8 cellular contexts compared by ENCODE assay signal in genomic region chr10:86367339-86367951, GRCh38. TPM values are rescaled to one million over a fixed set of nuclear protein-coding genes. Genes with fewer than 3 reads are reported as not detected.
DNase-seq lines count a peak whose midpoint lies in the region; ATAC-seq and TF ChIP-seq lines count a peak whose summit lies in the region.

No MANE protein-coding gene starts in this region.

- no peak overlapping the region for H2BK120ac ChIP-seq in mesendoderm (ENCODE audit: low read depth, low read length)

- TF ChIP-seq CTCF in breast epithelium (IDR thresholded peaks at IDR 0.05) (no peak), MCF 10A (IDR thresholded peaks at IDR 0.05; ENCODE audit: unreplicated experiment) (no peak)

- no peak overlapping the region for H2BK5ac ChIP-seq in mesendoderm (ENCODE audit: low read length)

- H3K27me3 Mint-ChIP-seq in MCF 10A (ENCODE audit: insufficient read depth, unreplicated experiment) = peaks cover 47% of the 10 kb centered on the region

- no peak overlapping the region for H3K27ac Mint-ChIP-seq in MCF 10A (ENCODE audit: low read depth, unreplicated experiment)

- H3K23ac ChIP-seq in mesendoderm (ENCODE audit: low read length) = peak overlapping the region; percentile 24

- WGBS in mesendoderm (ENCODE audit: extremely low coverage, insufficient coverage, low lambda C conversion rate) = no CpG with 5 or more reads among the region's 44 CpGs

- no peak overlapping the region for H3K18ac ChIP-seq in mesendoderm (ENCODE audit: low read length)

- H3K79me1 ChIP-seq in mesendoderm (ENCODE audit: low read length) = no peaks in the 10 kb centered on the region

- no peak overlapping the region for H3K56ac ChIP-seq in mesendoderm (ENCODE audit: low read length)

- CTCF ChIA-PET in MCF 10A (lab: Yijun Ruan, JAX) = interaction anchor here (0.9 kb wide), 1 partner anchor 11 kb away, joined by 3 read pairs; no protein-coding TSS in a partner anchor

- H3K9me3 ChIP-seq in breast epithelium = no peaks in the 10 kb centered on the region

- no peak overlapping the region for H2BK15ac ChIP-seq in mesendoderm (replicated peaks; ENCODE audit: low read depth)

- H3K79me2 ChIP-seq in mesendoderm (ENCODE audit: control insufficient read depth, insufficient read depth, low read length) = no peaks in the 10 kb centered on the region

- H3K36me3 ChIP-seq in breast epithelium = no peaks in the 10 kb centered on the region
- H3K36me3 ChIP-seq in mesendoderm (ENCODE audit: control insufficient read depth, insufficient read depth, low read length) = no peaks in the 10 kb centered on the region

- no peaks in the 10 kb centered on the region for H3K9me3 Mint-ChIP-seq in MCF 10A (ENCODE audit: unreplicated experiment)

- no TSS peak for BruUV-seq in MCF 10A (replicated peaks; lab: Mats Ljungman, UMichigan)

- H3K27me3 ChIP-seq in breast epithelium (peaks cover 0 to 48% of the 10 kb centered on the region in 2 donors), mesendoderm (ENCODE audit: insufficient read depth, low read length, poor library complexity) (peaks cover 49% of the 10 kb centered on the region)

- H3K4me1 ChIP-seq in breast epithelium (peaks cover 0 to 7% of the 10 kb centered on the region in 2 donors), mesendoderm (ENCODE audit: control insufficient read depth, low read depth, low read length) (peaks cover 1% of the 10 kb centered on the region)

- no peak overlapping the region for H3K4me2 ChIP-seq in mesendoderm (ENCODE audit: low read length)

- H3K4me3 ChIP-seq in breast epithelium = peak overlapping the region; percentile 55 to 77 (median 62)
- H3K4me3 ChIP-seq in mesendoderm (ENCODE audit: low read length) = no peak overlapping the region

- H3K4me1 Mint-ChIP-seq in MCF 10A (ENCODE audit: insufficient read depth, unreplicated experiment) = no peaks in the 10 kb centered on the region

- H3K27ac ChIP-seq in breast epithelium (no peak overlapping the region), cingulate gyrus (ENCODE audit: low read depth, low read length) (peak overlapping the region; percentile 85), mesendoderm (ENCODE audit: low read depth, low read length) (no peak overlapping the region)

- intact Hi-C loops in breast epithelium (cut with DNase I; ENCODE audit: low total_unique reads) (no loop called here), MCF 10A (cut with micrococcal nuclease) (no loop called here)

- H3K4me3 Mint-ChIP-seq in MCF 10A (ENCODE audit: unreplicated experiment) = no peak overlapping the region

- H4K8ac ChIP-seq in mesendoderm (ENCODE audit: low read depth, low read length) = no peak overlapping the region

- POLR2A ChIA-PET in MCF 10A (lab: Yijun Ruan, JAX) = no interaction called here

- H2AK5ac ChIP-seq in mesendoderm (ENCODE audit: low read length) = no peak overlapping the region

- DNase-seq in breast epithelium (ENCODE audit: low spot score in 2 of 2) = peak in 1 of 2 donors; percentile 50
- no peak for DNase-seq in MCF 10A (ENCODE audit: unreplicated experiment)
- DNase-seq in mesendoderm = no peak
- DNase-seq in NCI-H2029 (lab: John Stamatoyannopoulos, UW) = no peak
- DNase-seq in stimulated activated CD4-positive, alpha-beta T cell treated with anti-CD3 and anti-CD28 coated beads, Interleukin-12 subunit alpha, Interleukin-12 subunit beta, amount 100 ng/mL, for 4 hours = no peak

- H3K36me3 Mint-ChIP-seq in MCF 10A (ENCODE audit: insufficient read depth, unreplicated experiment) = no peaks in the 10 kb centered on the region

- no peak overlapping the region for H4K5ac ChIP-seq in mesendoderm (ENCODE audit: low read length)

- ATAC-seq in HG03354 (IDR thresholded peaks at IDR 0.05; ENCODE audit: poor library complexity, severe bottlenecking, unreplicated experiment) (no peak), HG02623 (IDR thresholded peaks at IDR 0.05; ENCODE audit: unreplicated experiment) (no peak)

- no peak overlapping the region for H3K9ac ChIP-seq in mesendoderm (ENCODE audit: low read length)

- TF ChIP-seq POLR2A in breast epithelium (IDR thresholded peaks at IDR 0.05) = no peak

- no peak overlapping the region for H3K4ac ChIP-seq in mesendoderm (ENCODE audit: low read depth, low read length)

RNA-seq across cellular contexts. Expression of gene GRID1, which starts 0.8 kb away (rescaled TPM):
- total RNA-seq in breast epithelium = 1 to 10 TPM; 2.3 to 8.5 (median 5.9) TPM
- total RNA-seq in MCF 10A (2022) = not detected in 2 replicates
- 0.28 TPM for polyA plus RNA-seq in mesendoderm (2013, experiment 1 of 2)
- polyA plus RNA-seq in mesendoderm (2013, experiment 2 of 2) = 0.29 TPM
